In genomic region chr13:42014119-42014518, GRCh38 we compare ENCODE assay signal across 34 cellular contexts.
"Had no signal": no experiment of that assay in that cellular context is flagged by ENCODE, and none has a peak within 500 bp of the region (broad histone marks: within the 10 kb centered on the region; RNA-seq: fewer than 3 reads in every experiment).

No MANE protein-coding gene starts in this region.

- H3K27me3 ChIP-seq: adrenal gland, body of pancreas, brain microvascular endothelial cell, breast epithelium had no signal

- H3K9me3 ChIP-seq: adrenal gland, body of pancreas, breast epithelium had no signal

- H3K27ac ChIP-seq: adrenal gland, body of pancreas, brain microvascular endothelial cell, breast epithelium, VCaP had no signal

- DNase-seq: activated B cell treated with CpG ODN at 0.5 μM for 24 hours; activated CD4-positive, alpha-beta memory T cell treated with anti-CD3 and anti-CD28 coated beads for 36 hours; activated CD4-positive, alpha-beta T cell treated with anti-CD3 and anti-CD28 coated beads for 48 hours; activated CD4-positive, alpha-beta T cell treated with anti-CD3 and anti-CD28 coated beads, Interleukin-2, amount 50 U/mL, for 1 hour; activated CD4-positive, alpha-beta T cell treated with anti-CD3 and anti-CD28 coated beads, Interleukin-2, amount 50 U/mL, for 4 hours; activated CD4-positive, CD25-positive, alpha-beta regulatory T cell treated with anti-CD3 and anti-CD28 coated beads, Interleukin-2, amount 50 U/mL, for 72 hours; activated CD8-positive, alpha-beta memory T cell treated with anti-CD3 and anti-CD28 coated beads, Interleukin-2, amount 50 U/mL, for 4 hours; activated CD8-positive, alpha-beta T cell treated with anti-CD3 and anti-CD28 coated beads for 36 hours; activated effector memory CD4-positive, alpha-beta T cell treated with anti-CD3 and anti-CD28 coated beads, Interleukin-2, amount 50 U/mL, for 16 hours; activated gamma-delta T cell treated with Interleukin-2 at 50 U/mL for 16 hours; activated naive CD4-positive, alpha-beta T cell; activated naive CD4-positive, alpha-beta T cell treated with anti-CD3 and anti-CD28 coated beads for 36 hours; activated naive CD4-positive, alpha-beta T cell treated with anti-CD3 and anti-CD28 coated beads, Interleukin-2, amount 50 U/mL, for 16 hours; activated naive CD8-positive, alpha-beta T cell treated with anti-CD3 and anti-CD28 coated beads for 36 hours; activated T-cell treated with anti-CD3 and anti-CD28 coated beads for 4 hours; activated T-cell treated with anti-CD3 and anti-CD28 coated beads, Interleukin-2, amount 50 U/mL, for 1 hour; activated T-cell treated with anti-CD3 and anti-CD28 coated beads, Interleukin-2, amount 50 U/mL, for 4 hours; activated T-cell treated with anti-CD3 and anti-CD28 coated beads, Interleukin-2, amount 50 U/mL, for 72 hours; adrenal gland; amniotic stem cell; aorta; body of pancreas; brain microvascular endothelial cell; cerebellar nuclear complex; T-helper 17 cell; T-helper 9 cell had no signal

- H3K4me3 Mint-ChIP-seq: activated B cell treated with CpG ODN at 0.5 μM for 24 hours; activated CD4-positive, alpha-beta memory T cell treated with anti-CD3 and anti-CD28 coated beads for 36 hours; activated CD8-positive, alpha-beta T cell treated with anti-CD3 and anti-CD28 coated beads for 36 hours; activated naive CD4-positive, alpha-beta T cell treated with anti-CD3 and anti-CD28 coated beads for 36 hours; activated naive CD8-positive, alpha-beta T cell treated with anti-CD3 and anti-CD28 coated beads for 36 hours; activated T-cell treated with anti-CD3 and anti-CD28 coated beads, Interleukin-2, amount 50 U/mL, for 4 hours; activated T-cell treated with anti-CD3 and anti-CD28 coated beads, Interleukin-2, amount 50 U/mL, for 72 hours; activated T-helper 1 cell treated with anti-CD3 and anti-CD28 coated beads, Interleukin-12 subunit alpha, Interleukin-12 subunit beta, Interleukin-2, Interleukin-4 antibody, amounts not matched to agents 30 ng/mL and 10 ng/mL and 1 ng/mL, durations not matched to agents 14 hours and 24 hours and 36 hours; activated T-helper 17 cell treated with anti-CD3 and anti-CD28 coated beads, Interleukin-2, amount 50 U/mL, for 72 hours; central memory CD8-positive, alpha-beta T cell; T-helper 17 cell; T-helper 2 cell treated with Interferon-gamma antibody and Interleukin-4, amounts not matched to agents 5 μg/mL and 100 μg/mL, for 36 hours had no signal

- FAIRE-seq: astrocyte had no signal

- H3K4me1 ChIP-seq: adrenal gland had no signal

- H3K4me3 ChIP-seq: adrenal gland, body of pancreas, breast epithelium had no signal

- ATAC-seq: activated CD8-positive, alpha-beta T cell treated with anti-CD3 and anti-CD28 coated beads for 36 hours; activated naive CD4-positive, alpha-beta T cell treated with anti-CD3 and anti-CD28 coated beads, Interleukin-2, amount 50 U/mL, for 72 hours; activated T-cell treated with anti-CD3 and anti-CD28 coated beads, Interleukin-2, amount 50 U/mL, for 4 hours; activated T-cell treated with anti-CD3 and anti-CD28 coated beads, Interleukin-2, amount 50 U/mL, for 72 hours; activated T-helper 17 cell treated with anti-CD3 and anti-CD28 coated beads, Interleukin-2, amount 50 U/mL, for 72 hours; body of pancreas; T-helper 17 cell had no signal

- H3K36me3 Mint-ChIP-seq: activated CD4-positive, alpha-beta memory T cell treated with anti-CD3 and anti-CD28 coated beads for 36 hours; activated naive CD4-positive, alpha-beta T cell treated with anti-CD3 and anti-CD28 coated beads, Interleukin-2, amount 50 U/mL, for 72 hours; activated naive CD8-positive, alpha-beta T cell treated with anti-CD3 and anti-CD28 coated beads for 36 hours had no signal

- H3K9me3 Mint-ChIP-seq: activated B cell treated with CpG ODN at 0.5 μM for 24 hours; activated CD4-positive, alpha-beta memory T cell treated with anti-CD3 and anti-CD28 coated beads for 36 hours; activated CD8-positive, alpha-beta T cell treated with anti-CD3 and anti-CD28 coated beads for 36 hours; activated naive CD4-positive, alpha-beta T cell treated with anti-CD3 and anti-CD28 coated beads for 36 hours; activated naive CD4-positive, alpha-beta T cell treated with anti-CD3 and anti-CD28 coated beads, Interleukin-2, amount 50 U/mL, for 72 hours; activated naive CD8-positive, alpha-beta T cell treated with anti-CD3 and anti-CD28 coated beads for 36 hours; activated T-cell treated with anti-CD3 and anti-CD28 coated beads, Interleukin-2, amount 50 U/mL, for 4 hours; activated T-cell treated with anti-CD3 and anti-CD28 coated beads, Interleukin-2, amount 50 U/mL, for 72 hours; activated T-helper 1 cell treated with anti-CD3 and anti-CD28 coated beads, Interleukin-12 subunit alpha, Interleukin-12 subunit beta, Interleukin-2, Interleukin-4 antibody, amounts not matched to agents 30 ng/mL and 10 ng/mL and 1 ng/mL, durations not matched to agents 14 hours and 24 hours and 36 hours; activated T-helper 17 cell treated with anti-CD3 and anti-CD28 coated beads, Interleukin-2, amount 50 U/mL, for 72 hours; central memory CD8-positive, alpha-beta T cell; T-helper 2 cell treated with Interferon-gamma antibody and Interleukin-4, amounts not matched to agents 5 μg/mL and 100 μg/mL, for 36 hours had no signal

- H3K4me1 Mint-ChIP-seq: activated B cell treated with CpG ODN at 0.5 μM for 24 hours; activated naive CD8-positive, alpha-beta T cell treated with anti-CD3 and anti-CD28 coated beads for 36 hours; activated T-helper 17 cell treated with anti-CD3 and anti-CD28 coated beads, Interleukin-2, amount 50 U/mL, for 72 hours; central memory CD8-positive, alpha-beta T cell; T-helper 17 cell had no signal

- H3K27ac Mint-ChIP-seq: activated B cell treated with CpG ODN at 0.5 μM for 24 hours; activated CD4-positive, alpha-beta memory T cell treated with anti-CD3 and anti-CD28 coated beads for 36 hours; activated CD8-positive, alpha-beta T cell treated with anti-CD3 and anti-CD28 coated beads for 36 hours; activated naive CD4-positive, alpha-beta T cell treated with anti-CD3 and anti-CD28 coated beads for 36 hours; activated naive CD4-positive, alpha-beta T cell treated with anti-CD3 and anti-CD28 coated beads, Interleukin-2, amount 50 U/mL, for 72 hours; activated naive CD8-positive, alpha-beta T cell treated with anti-CD3 and anti-CD28 coated beads for 36 hours; activated T-cell treated with anti-CD3 and anti-CD28 coated beads, Interleukin-2, amount 50 U/mL, for 72 hours; activated T-helper 1 cell treated with anti-CD3 and anti-CD28 coated beads, Interleukin-12 subunit alpha, Interleukin-12 subunit beta, Interleukin-2, Interleukin-4 antibody, amounts not matched to agents 30 ng/mL and 10 ng/mL and 1 ng/mL, durations not matched to agents 14 hours and 24 hours and 36 hours; activated T-helper 17 cell treated with anti-CD3 and anti-CD28 coated beads, Interleukin-2, amount 50 U/mL, for 72 hours; T-helper 17 cell; T-helper 2 cell treated with Interferon-gamma antibody and Interleukin-4, amounts not matched to agents 5 μg/mL and 100 μg/mL, for 36 hours had no signal

- H3K36me3 ChIP-seq: adrenal gland, brain microvascular endothelial cell, breast epithelium had no signal
